In genomic region chr15:45635191-45635638, GRCh38 we compare ENCODE assay signal across 8 cellular contexts.
DNase-seq lines count a peak whose midpoint lies in the region; ATAC-seq, FAIRE-seq and TF ChIP-seq lines count a peak whose summit lies in the region.

No MANE protein-coding gene starts in this region.

- DNase-seq in astrocyte of the cerebellum (ENCODE audit: low read depth) (no peak), iPS-NIHi7 (ENCODE audit: extremely low spot score) (peak; percentile 38), HTR-8/SVneo (ENCODE audit: insufficient read length, low spot score) (no peak)
- peak; percentile 59 for DNase-seq in stimulated activated CD4-positive, alpha-beta T cell treated with anti-CD3 and anti-CD28 coated beads, Interleukin-12 subunit alpha, Interleukin-12 subunit beta, amount 100 ng/mL, for 4 hours

- TF ChIP-seq CTCF in SU-DHL-6 (IDR thresholded peaks at IDR 0.05; ENCODE audit: insufficient read depth, low read length, poor library complexity, severe bottlenecking) (peak; percentile 40), astrocyte of the cerebellum (IDR thresholded peaks at IDR 0.05; ENCODE audit: low read depth, low read length, missing control alignments) (peak; percentile 57)

- H3K79me2 ChIP-seq in ACC112 (ENCODE audit: control insufficient read depth, insufficient read depth, low read length, unreplicated experiment), result peaks cover 39% of the 10 kb centered on the region
- no peaks in the 10 kb centered on the region for H3K79me2 ChIP-seq in SU-DHL-6 (ENCODE audit: insufficient read depth, low read length)

- H3K27ac ChIP-seq in ACC112 (ENCODE audit: low read depth, low read length) (peak overlapping the region; percentile 65), SU-DHL-6 (ENCODE audit: low read depth, low read length) (no peak overlapping the region)

- H2AFZ ChIP-seq in ACC112 (ENCODE audit: low read length, unreplicated experiment) (peak overlapping the region; percentile 87), SU-DHL-6 (ENCODE audit: low read depth, low read length, severe bottlenecking) (peak overlapping the region; percentile 80)

- peak overlapping the region; percentile 91 for H3K4me3 ChIP-seq in ACC112 (ENCODE audit: low read depth, low read length)
- H3K4me3 ChIP-seq in SU-DHL-6 (ENCODE audit: insufficient read depth, low read length, poor library complexity, severe bottlenecking), result peak overlapping the region; percentile 49
- peak overlapping the region; percentile 60 for H3K4me3 ChIP-seq in astrocyte of the cerebellum (ENCODE audit: low read depth, low read length)

- in situ Hi-C loops in astrocyte of the cerebellum (cut with HindIII; ENCODE audit: low sequenced_read_pairs), result no loop called here

- H3K4me2 ChIP-seq in SU-DHL-6 (ENCODE audit: low read depth, low read length, poor library complexity, severe bottlenecking), result peak overlapping the region; percentile 62

- no peaks in the 10 kb centered on the region for H4K20me1 ChIP-seq in SU-DHL-6 (ENCODE audit: low read depth, low read length)

- H3K36me3 ChIP-seq in ACC112 (ENCODE audit: insufficient read depth, low read length) (no peaks in the 10 kb centered on the region), SU-DHL-6 (ENCODE audit: low read length) (no peaks in the 10 kb centered on the region)

- no peaks in the 10 kb centered on the region for H3F3A ChIP-seq in SU-DHL-6 (ENCODE audit: insufficient read depth)

- H3K27me3 ChIP-seq in ACC112 (ENCODE audit: insufficient read depth, low read length) (no peaks in the 10 kb centered on the region), SU-DHL-6 (ENCODE audit: low read length) (no peaks in the 10 kb centered on the region)

- H3K9me3 ChIP-seq in SU-DHL-6 (ENCODE audit: insufficient read depth, low read length), result no peaks in the 10 kb centered on the region

- no peak for FAIRE-seq in HTR-8/SVneo (lab: Jason Lieb, UNC)

- peaks cover 50% of the 10 kb centered on the region for H3K4me1 ChIP-seq in ACC112 (ENCODE audit: control insufficient read depth, insufficient read depth, low read length, unreplicated experiment)

- peak overlapping the region; percentile 43; the same call in 1 of the 2 replicates for H3K9ac ChIP-seq in SU-DHL-6 (ENCODE audit: low read length)

- no peaks in the 10 kb centered on the region for H3K9me2 ChIP-seq in SU-DHL-6 (replicated peaks; ENCODE audit: insufficient read depth, low read length)

- ATAC-seq in GM18907 (IDR thresholded peaks at IDR 0.05; ENCODE audit: unreplicated experiment) (peak; percentile 57), HG03139 (IDR thresholded peaks at IDR 0.05; ENCODE audit: unreplicated experiment) (peak; percentile 49)

Comparison
In these comparisons a context has a peak if more than half of its experiments do, and no peak if none do; other contexts are left out.
1. DNase-seq: peak in iPS-NIHi7 (single experiment) and stimulated activated CD4-positive, alpha-beta T cell treated with anti-CD3 and anti-CD28 coated beads, Interleukin-12 subunit alpha, Interleukin-12 subunit beta, amount 100 ng/mL, for 4 hours (single experiment); none in astrocyte of the cerebellum (single experiment) and HTR-8/SVneo (single experiment).
2. Peak in every context shown above with its lines, with median percentiles within 50 percentile points of each other: H3K4me3 ChIP-seq.